Comparison of ENCODE assay signal across 8 cellular contexts in the genomic region with DNA sequence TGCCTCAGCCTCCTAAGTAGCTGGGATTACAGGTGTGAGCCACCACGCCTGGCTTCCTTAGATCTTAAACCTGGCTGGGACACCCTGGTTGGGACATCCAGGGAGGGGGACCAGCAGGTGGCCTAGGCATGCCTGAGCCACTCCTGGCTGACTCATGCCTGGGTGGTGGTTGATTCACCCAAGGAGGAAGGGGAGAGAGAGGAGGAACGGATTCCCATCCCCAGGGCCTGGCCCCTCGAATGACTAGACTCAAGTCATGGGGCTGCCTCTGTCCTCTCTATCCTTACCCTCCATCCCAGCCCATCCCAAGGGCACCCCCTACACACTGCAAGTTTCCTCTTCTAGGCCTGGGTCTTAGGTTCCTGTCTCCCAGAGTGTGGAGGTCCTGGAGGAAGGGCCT. TPM values are rescaled to one million over a fixed set of nuclear protein-coding genes. Genes with fewer than 3 reads are reported as not detected.
DNase-seq lines count a peak whose midpoint lies in the region; ATAC-seq, FAIRE-seq and TF ChIP-seq lines count a peak whose summit lies in the region.

No MANE protein-coding gene starts in this region.

- H3K9ac ChIP-seq in H1 (replicated peaks in 1 of 4; ENCODE audit: extremely low read depth in 1 of 4, low read depth in 3 of 4, low read length in 3 of 4): no peak overlapping the region

- no peak overlapping the region for H2AFZ ChIP-seq in H1 (ENCODE audit: low read length)

- H3K27ac ChIP-seq in RWPE2 (ENCODE audit: poor library complexity, severe bottlenecking) (peak overlapping the region; percentile 47), H1 (ENCODE audit: low read depth, low read length) (no peak overlapping the region), sigmoid colon (peak overlapping the region; percentile 94 to 99 (median 96))

- intact Hi-C loops in sigmoid colon (cut with DNase I) (loop anchor here (2.0 kb wide), 1 partner anchor 131 kb away; no protein-coding TSS in a partner anchor), sciatic nerve (cut with DNase I) (no loop called here)

- H2BK12ac ChIP-seq in H1 (ENCODE audit: low read depth, low read length): no peak overlapping the region

- H3K4me3 ChIP-seq in RWPE2 (ENCODE audit: severe bottlenecking) (no peak overlapping the region), H1 (ENCODE audit: extremely low read depth in 1 of 4, insufficient read depth in 2 of 4, low read depth in 3 of 4, low read length in 4 of 4) (no peak overlapping the region), sigmoid colon (no peak overlapping the region), H7 (ENCODE audit: insufficient read depth, low read depth, low read length) (no peak overlapping the region)

- H3K79me2 ChIP-seq in H1 (ENCODE audit: control insufficient read depth in 1 of 2, insufficient read depth in 2 of 2, low read length in 2 of 2): peaks cover 5 to 97% of the 10 kb centered on the region in 2 experiments; a peak in 3 of 4 replicates

- no peak overlapping the region for H2BK120ac ChIP-seq in H1 (replicated peaks; ENCODE audit: low read depth, low read length)

- H2AK5ac ChIP-seq in H1 (ENCODE audit: low read depth, low read length): no peak overlapping the region

- TF ChIP-seq EP300 in H1 (IDR thresholded peaks at IDR 0.05; ENCODE audit: borderline replicate concordance in 1 of 2, low read depth in 2 of 2, low read length in 2 of 2) (no peak), sigmoid colon (IDR thresholded peaks at IDR 0.05) (no peak)

- no peak overlapping the region for H4K91ac ChIP-seq in H1 (replicated peaks; ENCODE audit: insufficient read length, low read length)

- no peak overlapping the region for H2BK20ac ChIP-seq in H1 (ENCODE audit: low read length)

- H3K23ac ChIP-seq in H1 (ENCODE audit: insufficient read length): no peak overlapping the region

- POLR2A ChIA-PET in H1 (lab: Charles Lee; ENCODE audit: partially characterized antibody): interaction anchor here (1.2 kb wide), 1 partner anchor 9 kb away, joined by 5 read pairs; no protein-coding TSS in a partner anchor

- no peaks in the 10 kb centered on the region for H3K36me3 ChIP-seq in RWPE2 (ENCODE audit: low read depth)
- no peaks in the 10 kb centered on the region for H3K36me3 ChIP-seq in H1 (ENCODE audit: control insufficient read depth in 2 of 4, insufficient read depth in 4 of 4, low read length in 3 of 4)
- no peaks in the 10 kb centered on the region for H3K36me3 ChIP-seq in sigmoid colon
- H3K36me3 ChIP-seq in H7 (replicated peaks; ENCODE audit: control insufficient read depth, insufficient read depth, low read length): no peaks in the 10 kb centered on the region

- no peaks in the 10 kb centered on the region for H3K27me3 ChIP-seq in RWPE2 (ENCODE audit: insufficient read depth, poor library complexity, severe bottlenecking)
- H3K27me3 ChIP-seq in H1 (replicated peaks in 1 of 4; ENCODE audit: control insufficient read depth in 3 of 4, extremely low read depth in 1 of 4, insufficient read depth in 3 of 4, low read length in 3 of 4): no peaks in the 10 kb centered on the region
- H3K27me3 ChIP-seq in sigmoid colon: no peaks in the 10 kb centered on the region
- no peaks in the 10 kb centered on the region for H3K27me3 ChIP-seq in H7 (ENCODE audit: control insufficient read depth, insufficient read depth, low read length)

- no peak for FAIRE-seq in H1 (lab: Jason Lieb, UNC)

- no peak overlapping the region for H3K4me2 ChIP-seq in H1 (ENCODE audit: insufficient read depth in 1 of 2, low read depth in 2 of 2, low read length in 2 of 2)

- WGBS in H1 (ENCODE audit: extremely low coverage in 1 of 2, insufficient coverage in 1 of 2, insufficient read length in 1 of 2, insufficient replicate concordance in 2 of 2, low coverage in 1 of 2, low lambda C conversion rate in 2 of 2, missing lambda C conversion rate in 1 of 2), 2 experiments: 100% methylated on average over 1 of the region's 3 CpGs; no CpG with 5 or more reads in 1 of the 2 experiments
- WGBS in sigmoid colon, 2 donors: 13 to 48% methylated on average over 3 of the region's 3 CpGs

- no peak overlapping the region for H4K8ac ChIP-seq in H1 (ENCODE audit: extremely low read depth, insufficient read depth, low read length)

- H3K4ac ChIP-seq in H1 (replicated peaks; ENCODE audit: insufficient read length, low read depth, low read length): no peak overlapping the region

- no peaks in the 10 kb centered on the region for H3K23me2 ChIP-seq in H1 (ENCODE audit: low read depth, low read length)

- TF ChIP-seq CTCF in RWPE2 (IDR thresholded peaks at IDR 0.05; ENCODE audit: poor library complexity, severe bottlenecking) (no peak), H1 (IDR thresholded peaks at IDR 0.05; ENCODE audit: control extremely low read depth in 1 of 3, insufficient read depth in 1 of 3, low read depth in 1 of 3, low read length in 3 of 3) (no peak), sigmoid colon (IDR thresholded peaks at IDR 0.05) (no peak)

- CTCF ChIA-PET in H1 (lab: Charles Lee; ENCODE audit: partially characterized antibody): interaction anchor here (0.6 to 1.6 kb wide), 6 partner anchors 11 to 182 kb away, joined by 3 read pairs; no protein-coding TSS in a partner anchor

- H3K9me3 ChIP-seq in RWPE2 (ENCODE audit: severe bottlenecking) (no peaks in the 10 kb centered on the region), H1 (ENCODE audit: insufficient read depth in 2 of 2, low read depth in 1 of 2, low read length in 1 of 2) (no peaks in the 10 kb centered on the region), sigmoid colon (no peaks in the 10 kb centered on the region)

- H4K20me1 ChIP-seq in H1 (replicated peaks in 1 of 2; ENCODE audit: control insufficient read depth in 1 of 2, insufficient read depth in 2 of 2, low read length in 2 of 2): peaks cover 32 to 50% of the 10 kb centered on the region in 2 experiments

- H3K79me1 ChIP-seq in H1 (ENCODE audit: low read depth, low read length): peaks cover 40% of the 10 kb centered on the region

- H3K4me1 ChIP-seq in RWPE2 (ENCODE audit: insufficient read depth, poor library complexity, severe bottlenecking): peaks cover 47% of the 10 kb centered on the region
- H3K4me1 ChIP-seq in H1 (replicated peaks in 1 of 4; ENCODE audit: control insufficient read depth in 3 of 4, insufficient read depth in 4 of 4, low read length in 3 of 4): peaks cover 0 to 59% (median 34%) of the 10 kb centered on the region in 4 experiments; a peak in 6 of 7 replicates
- peaks cover 0 to 100% (median 99%) of the 10 kb centered on the region in 4 donors for H3K4me1 ChIP-seq in sigmoid colon

- no peak overlapping the region for H3K56ac ChIP-seq in H1 (replicated peaks; ENCODE audit: insufficient read length, low read depth, low read length)

- H3K18ac ChIP-seq in H1 (ENCODE audit: extremely low read depth, low read length): peak overlapping the region; percentile 68; the same call in 1 of the 2 replicates

- DNase-seq in DMS53 (lab: John Stamatoyannopoulos, UW) (peak; percentile 86), RWPE2 (ENCODE audit: low spot score) (peak; percentile 83), H1 (ENCODE audit: low read depth in 1 of 2, low spot score in 2 of 2) (no peak), sigmoid colon (peak; percentile 70), sciatic nerve (ENCODE audit: low spot score) (no peak), H7 (no peak)

- TF ChIP-seq POLR2A in H1 (IDR thresholded peaks at IDR 0.05; ENCODE audit: control extremely low read depth in 1 of 2, low read depth in 2 of 2, low read length in 2 of 2) (no peak), sigmoid colon (IDR thresholded peaks at IDR 0.05) (no peak)

- no peak overlapping the region for H3K14ac ChIP-seq in H1 (ENCODE audit: insufficient read length)

- TF ChIP-seq RAD21 in H1 (IDR thresholded peaks at IDR 0.05 in 1 of 2, conservative IDR thresholded peaks at IDR 0.05 in 1 of 2; ENCODE audit: low read depth in 2 of 2, low read length in 2 of 2): no peak

- H4K5ac ChIP-seq in H1 (ENCODE audit: insufficient read length, low read depth, low read length): no peak overlapping the region

- ATAC-seq in RWPE2 (ENCODE audit: low read depth) (peak; percentile 59), GM19324 (IDR thresholded peaks at IDR 0.05; ENCODE audit: low FRiP score, unreplicated experiment) (no peak), sciatic nerve (no peak), HG03025 (IDR thresholded peaks at IDR 0.05; ENCODE audit: low FRiP score, unreplicated experiment) (no peak)

- no peak overlapping the region for H2BK15ac ChIP-seq in H1 (ENCODE audit: low read length)

- peak overlapping the region; percentile 88; the same call in 1 of the 2 replicates for H2BK5ac ChIP-seq in H1 (ENCODE audit: low read depth, low read length)

RNA-seq across cellular contexts. Expression of gene EEIG1, which starts 12.7 kb away (rescaled TPM):
- total RNA-seq in H1 (2021; fragmentation: NEBNext Ultra II Directional; extraction: Animal tissue kit (Norgen Biotek cat#: 25700)): 50.8 and 51.3 TPM in 2 replicates
- polyA plus RNA-seq in H1 (2011; rRNA removed): 29.8 and 61.0 TPM in 2 replicates
- polyA plus RNA-seq in H1 (2011; cell fraction: cytosol; rRNA removed): 21.7 TPM
- polyA plus RNA-seq in H1 (2011; cell fraction: nucleus; rRNA removed): 44.6 TPM
- 25.4 to 46.5 TPM (median 38.1 TPM) in 4 replicates for polyA plus RNA-seq in H1 (2012, experiment 1 of 2)
- 23.9 TPM for polyA plus RNA-seq in H1 (2012, experiment 2 of 2)
- polyA plus RNA-seq in H1 (2013, experiment 1 of 2): 23.7 TPM
- polyA plus RNA-seq in H1 (2013, experiment 2 of 2): 21.4 TPM
- 17.4 and 17.6 TPM in 2 replicates for polyA minus RNA-seq in H1 (2011; rRNA and poly(A)+ RNA removed)
- polyA minus RNA-seq in H1 (2011; cell fraction: cytosol; rRNA and poly(A)+ RNA removed): 13.5 TPM
- polyA minus RNA-seq in H1 (2011; cell fraction: nucleus; rRNA and poly(A)+ RNA removed): 20.7 TPM
- 10 to 100 TPM; 10.9 to 32.7 (median 19.2) TPM for total RNA-seq in sigmoid colon
- polyA plus RNA-seq in sigmoid colon: 10 to 100 TPM; 69.1 to 92.0 (median 77.0) TPM
- total RNA-seq in sciatic nerve: 96.8 TPM
- total RNA-seq in H7 (2014; rRNA removed; shearing (Covaris generic)): 16.9 and 27.1 TPM in 2 replicates

RNA-seq across cellular contexts. Expression of gene DPM2, which starts 30.4 kb away (rescaled TPM):
- total RNA-seq in H1 (2021; fragmentation: NEBNext Ultra II Directional; extraction: Animal tissue kit (Norgen Biotek cat#: 25700)): 45.4 and 48.8 TPM in 2 replicates
- polyA plus RNA-seq in H1 (2011; rRNA removed) (95.4 and 110 TPM in 2 replicates), sigmoid colon (10 to 100 TPM; 17.3 to 41.9 (median 24.6) TPM)
- 55.5 TPM for polyA plus RNA-seq in H1 (2011; cell fraction: cytosol; rRNA removed)
- 67.9 TPM for polyA plus RNA-seq in H1 (2011; cell fraction: nucleus; rRNA removed)
- polyA plus RNA-seq in H1 (2012, experiment 1 of 2): 34.5 to 60.4 TPM (median 57.6 TPM) in 4 replicates
- polyA plus RNA-seq in H1 (2012, experiment 2 of 2): 64.1 TPM
- polyA plus RNA-seq in H1 (2013, experiment 1 of 2): 39.2 TPM
- 39.2 TPM for polyA plus RNA-seq in H1 (2013, experiment 2 of 2)
- 37.7 and 56.7 TPM in 2 replicates for polyA minus RNA-seq in H1 (2011; rRNA and poly(A)+ RNA removed)
- polyA minus RNA-seq in H1 (2011; cell fraction: cytosol; rRNA and poly(A)+ RNA removed): 37.1 TPM
- polyA minus RNA-seq in H1 (2011; cell fraction: nucleus; rRNA and poly(A)+ RNA removed): 41.0 TPM
- total RNA-seq in sigmoid colon (10 to 100 TPM in 2 of 4 donors, 1 to 10 TPM in 2; 6.0 to 11.9 (median 9.7) TPM), sciatic nerve (24.6 TPM)
- total RNA-seq in H7 (2014; rRNA removed; shearing (Covaris generic)): 38.3 and 45.6 TPM in 2 replicates

RNA-seq across cellular contexts. Expression of gene PIP5KL1, which starts 37.5 kb away (rescaled TPM):
- 12.2 and 13.4 TPM in 2 replicates for total RNA-seq in H1 (2021; fragmentation: NEBNext Ultra II Directional; extraction: Animal tissue kit (Norgen Biotek cat#: 25700))
- polyA plus RNA-seq in H1 (2011; rRNA removed): 15.4 and 27.4 TPM in 2 replicates
- 15.3 TPM for polyA plus RNA-seq in H1 (2011; cell fraction: cytosol; rRNA removed)
- 42.3 TPM for polyA plus RNA-seq in H1 (2011; cell fraction: nucleus; rRNA removed)
- polyA plus RNA-seq in H1 (2012, experiment 1 of 2): 11.0 to 14.5 TPM (median 13.0 TPM) in 4 replicates
- 10.5 TPM for polyA plus RNA-seq in H1 (2012, experiment 2 of 2)
- polyA plus RNA-seq in H1 (2013, experiment 1 of 2): 12.9 TPM
- polyA plus RNA-seq in H1 (2013, experiment 2 of 2): 11.8 TPM
- polyA minus RNA-seq in H1 (2011; rRNA and poly(A)+ RNA removed): 1.8 and 4.1 TPM in 2 replicates
- 16.4 TPM for polyA minus RNA-seq in H1 (2011; cell fraction: cytosol; rRNA and poly(A)+ RNA removed)
- polyA minus RNA-seq in H1 (2011; cell fraction: nucleus; rRNA and poly(A)+ RNA removed): 10.7 TPM
- 1 to 10 TPM in 3 of 4 donors, under 1 TPM in 1; 0.16 to 4.2 (median 2.6) TPM for total RNA-seq in sigmoid colon
- 1 to 10 TPM in 1 of 3 donors, under 1 TPM in 1, not detected in 1; 0.70 to 1.8 TPM for polyA plus RNA-seq in sigmoid colon
- total RNA-seq in sciatic nerve: 2.0 TPM
- total RNA-seq in H7 (2014; rRNA removed; shearing (Covaris generic)): 0.94 and 3.4 TPM in 2 replicates

RNA-seq across cellular contexts. Expression of gene ST6GALNAC4, which starts 51.2 kb away (rescaled TPM):
- total RNA-seq in H1 (2021; fragmentation: NEBNext Ultra II Directional; extraction: Animal tissue kit (Norgen Biotek cat#: 25700)): 21.8 and 27.0 TPM in 2 replicates
- polyA plus RNA-seq in H1 (2011; rRNA removed) (34.1 and 49.5 TPM in 2 replicates), sigmoid colon (10 to 100 TPM; 25.2 to 51.1 (median 37.7) TPM)
- polyA plus RNA-seq in H1 (2011; cell fraction: cytosol; rRNA removed): 27.6 TPM
- 38.3 TPM for polyA plus RNA-seq in H1 (2011; cell fraction: nucleus; rRNA removed)
- polyA plus RNA-seq in H1 (2012, experiment 1 of 2): 11.6 to 21.8 TPM (median 18.9 TPM) in 4 replicates
- polyA plus RNA-seq in H1 (2012, experiment 2 of 2): 18.6 TPM
- 26.2 TPM for polyA plus RNA-seq in H1 (2013, experiment 1 of 2)
- 25.6 TPM for polyA plus RNA-seq in H1 (2013, experiment 2 of 2)
- polyA minus RNA-seq in H1 (2011; rRNA and poly(A)+ RNA removed): 16.4 and 19.0 TPM in 2 replicates
- polyA minus RNA-seq in H1 (2011; cell fraction: cytosol; rRNA and poly(A)+ RNA removed): 32.7 TPM
- 24.5 TPM for polyA minus RNA-seq in H1 (2011; cell fraction: nucleus; rRNA and poly(A)+ RNA removed)
- total RNA-seq in sigmoid colon (10 to 100 TPM; 22.8 to 27.7 (median 25.5) TPM), sciatic nerve (19.6 TPM)
- 18.5 and 24.6 TPM in 2 replicates for total RNA-seq in H7 (2014; rRNA removed; shearing (Covaris generic))

Comparison
In these comparisons a context has a peak if more than half of its experiments do, and no peak if none do; other contexts are left out.
1. DNase-seq: peak in DMS53 (single experiment), RWPE2 (single experiment) and sigmoid colon (single experiment); none in H1 (0 of 2), sciatic nerve (single experiment) and H7 (single experiment).